ENCODE assay signal across 27 cellular contexts in genomic region chr19:17105548-17105947, GRCh38. TPM values are rescaled to one million over a fixed set of nuclear protein-coding genes. Genes with fewer than 3 reads are reported as not detected.
DNase-seq lines count a peak whose midpoint lies in the region; ATAC-seq, FAIRE-seq and TF ChIP-seq lines count a peak whose summit lies in the region.
"Had no signal": no experiment of that assay in that cellular context is flagged by ENCODE, and none has a peak within 500 bp of the region (broad histone marks: within the 10 kb centered on the region; RNA-seq: fewer than 3 reads in every experiment).

No MANE protein-coding gene starts in this region.

- SMC1A ChIA-PET in GM12878 (lab: Charles Lee; ENCODE audit: uncharacterized antibody, unreplicated experiment), result interaction anchor here (0.8 to 7.3 kb wide), 8 partner anchors 11 to 79 kb away, joined by 3 to 66 read pairs (median 4); no protein-coding TSS in a partner anchor

- peaks cover 62 to 87% of the 10 kb centered on the region in 2 donors for H3K4me1 Mint-ChIP-seq in stimulated activated naive B cell treated with anti-CD40 and anti-IgM and Interleukin-4, amounts not matched to agents 10 μg/mL and 1 μg/mL and 100 μg/mL, for 72 hours

- POLR2A ChIA-PET in GM12878 (lab: Charles Lee), result interaction anchor here (0.5 to 6.8 kb wide), 8 partner anchors 8 to 130 kb away, joined by 3 to 64 read pairs (median 4); partner anchors contain the start of gene OCEL1

- ATAC-seq in GM21737 (IDR thresholded peaks at IDR 0.05; ENCODE audit: unreplicated experiment), result peak; percentile 39
- ATAC-seq in GM12878, result peak; percentile 79
- ATAC-seq in stimulated activated naive B cell treated with anti-CD40 and anti-IgM and Interleukin-4, amounts not matched to agents 10 μg/mL and 1 μg/mL and 100 μg/mL, for 72 hours (replicated peaks), result peak; percentile 24 to 39
- ATAC-seq: SK-N-SH treated with all-trans-retinoic acid at 6 μM for 48 hours had no signal

- CTCF ChIA-PET in GM12878 (lab: Yijun Ruan, JAX), result interaction anchor here (1.3 to 3.6 kb wide), 4 partner anchors 12 to 28 kb away, joined by 3 to 8 read pairs (median 4); no protein-coding TSS in a partner anchor

- peak overlapping the region; percentile 77 for H3K4me2 ChIP-seq in GM12878 (ENCODE audit: control insufficient read depth, insufficient read depth)

- RAD21 ChIA-PET in GM12878 (lab: Charles Lee; ENCODE audit: unreplicated experiment), result interaction anchor here (1.1 to 7.7 kb wide), 4 partner anchors 11 to 26 kb away, joined by 3 to 90 read pairs (median 4); no protein-coding TSS in a partner anchor

- H3K9ac ChIP-seq in GM12878 (ENCODE audit: control insufficient read depth, insufficient read depth, low read length), result no peak overlapping the region

- peaks cover 67 to 73% of the 10 kb centered on the region in 2 donors for H3K36me3 Mint-ChIP-seq in stimulated activated naive B cell treated with anti-CD40 and anti-IgM and Interleukin-4, amounts not matched to agents 10 μg/mL and 1 μg/mL and 100 μg/mL, for 72 hours

- TF ChIP-seq CTCF in GM12864 (IDR thresholded peaks at IDR 0.05; ENCODE audit: low read depth, low read length, missing control alignments) (no peak), GM12878 (IDR thresholded peaks at IDR 0.05 in 2 of 3, conservative IDR thresholded peaks at IDR 0.05 in 1 of 3; ENCODE audit: control insufficient read depth in 2 of 3, extremely low read depth in 1 of 3, insufficient read depth in 1 of 3, low read depth in 3 of 3, low read length in 3 of 3) (no peak), transverse colon (IDR thresholded peaks at IDR 0.05) (no peak)

- H3K27me3 Mint-ChIP-seq in stimulated activated naive B cell treated with anti-CD40 and anti-IgM and Interleukin-4, amounts not matched to agents 10 μg/mL and 1 μg/mL and 100 μg/mL, for 72 hours, result no peaks in the 10 kb centered on the region

- H3K27me3 ChIP-seq in GM12878 (replicated peaks in 1 of 2; ENCODE audit: control insufficient read depth in 2 of 2, insufficient read depth in 2 of 2, low read length in 1 of 2) (no peaks in the 10 kb centered on the region), transverse colon (no peaks in the 10 kb centered on the region)

- H3K79me2 ChIP-seq in GM12878 (ENCODE audit: control insufficient read depth, insufficient read depth, low read length), result peaks cover 87% of the 10 kb centered on the region

- intact Hi-C loops in GM12878 (cut with micrococcal nuclease; ENCODE audit: unreplicated experiment), result loop anchor here (2.0 kb wide), 2 partner anchors 19 to 25 kb away; no protein-coding TSS in a partner anchor
- intact Hi-C loops in transverse colon (cut with DNase I; ENCODE audit: low total_unique reads), result no loop called here

- 2% methylated on average over 3 of the region's 3 CpGs for WGBS in GM12878 (ENCODE audit: insufficient coverage, insufficient replicate concordance, low lambda C conversion rate, missing lambda C conversion rate)
- 76 to 79% methylated on average over 3 of the region's 3 CpGs for WGBS in transverse colon (ENCODE audit: low coverage in 1 of 2), 2 donors

- TF ChIP-seq RAD21 in GM12878 (IDR thresholded peaks at IDR 0.05; ENCODE audit: insufficient read depth, low read depth, low read length), result no peak

- no peak overlapping the region for H2AFZ ChIP-seq in GM12878 (ENCODE audit: control insufficient read depth, low read depth, low read length)

- H3K36me3 ChIP-seq in GM12878 (ENCODE audit: control insufficient read depth in 2 of 2, insufficient read depth in 2 of 2, low read length in 1 of 2) (peaks cover 34 to 37% of the 10 kb centered on the region in 2 experiments), transverse colon (peaks cover 0 to 15% (median 6%) of the 10 kb centered on the region in 4 donors)

- no peaks in the 10 kb centered on the region; the same call in 2 of the 3 replicates for H3K9me3 ChIP-seq in GM12878 (replicated peaks; ENCODE audit: control insufficient read depth, insufficient read depth, low read length)
- no peaks in the 10 kb centered on the region for H3K9me3 ChIP-seq in transverse colon

- FAIRE-seq in GM12878 (lab: Jason Lieb, UNC), result no peak
- FAIRE-seq: frontal cortex, H1, kidney had no signal

- TF ChIP-seq POLR2A in GM12878 (IDR thresholded peaks at IDR 0.05; ENCODE audit: low read depth, low read length) (no peak; the same call in 1 of the 2 replicates), transverse colon (IDR thresholded peaks at IDR 0.05) (no peak)

- H3K4me1 ChIP-seq in GM12878 (ENCODE audit: control insufficient read depth, insufficient read depth, low read length), result peaks cover 73% of the 10 kb centered on the region
- peaks cover 17 to 28% (median 19%) of the 10 kb centered on the region in 4 donors for H3K4me1 ChIP-seq in transverse colon

- 0 out of 2 replicates have a peak, but pooled peaks cover 3% of the 10 kb centered on the region for H4K20me1 ChIP-seq in GM12878 (ENCODE audit: control insufficient read depth, insufficient read depth)

- peak overlapping the region; percentile 27 to 40 for H3K4me3 Mint-ChIP-seq in stimulated activated naive B cell treated with anti-CD40 and anti-IgM and Interleukin-4, amounts not matched to agents 10 μg/mL and 1 μg/mL and 100 μg/mL, for 72 hours

- H3K27ac Mint-ChIP-seq in stimulated activated naive B cell treated with anti-CD40 and anti-IgM and Interleukin-4, amounts not matched to agents 10 μg/mL and 1 μg/mL and 100 μg/mL, for 72 hours, result no peak overlapping the region

- peaks cover 0 to 3% of the 10 kb centered on the region in 2 donors for H3K9me3 Mint-ChIP-seq in stimulated activated naive B cell treated with anti-CD40 and anti-IgM and Interleukin-4, amounts not matched to agents 10 μg/mL and 1 μg/mL and 100 μg/mL, for 72 hours

- no TSS peak for BruUV-seq in GM12878 (replicated peaks; lab: Mats Ljungman, UMichigan)

- peak overlapping the region; percentile 60 for H3K27ac ChIP-seq in GM12878 (ENCODE audit: control insufficient read depth, insufficient read depth)
- peak overlapping the region in 2 of 4 donors; percentile 9 to 18 for H3K27ac ChIP-seq in transverse colon

- DNase-seq in GM12864 (ENCODE audit: low read depth), result peak; percentile 61
- DNase-seq in GM12878 (ENCODE audit: low read depth, low spot score), result peak; percentile 53
- no peak for DNase-seq in stimulated activated naive B cell treated with anti-CD40 and anti-IgM and Interleukin-4, amounts not matched to agents 10 μg/mL and 1 μg/mL and 100 μg/mL, for 72 hours
- DNase-seq in OCI-M1 (lab: John Stamatoyannopoulos, UW), result no peak
- DNase-seq in stimulated activated naive CD4-positive, alpha-beta T cell treated with Interleukin-2 at 50 U/mL for 16 hours (lab: John Stamatoyannopoulos, UW), result no peak
- DNase-seq in transverse colon, result no peak
- DNase-seq in middle frontal gyrus (ENCODE audit: extremely low spot score, low spot score), result no peak
- DNase-seq: activated CD4-positive, CD25-positive, alpha-beta regulatory T cell treated with anti-CD3 and anti-CD28 coated beads, Interleukin-2, amount 50 U/mL, for 72 hours; activated CD8-positive, alpha-beta memory T cell treated with anti-CD3 and anti-CD28 coated beads for 24 hours; activated naive CD4-positive, alpha-beta T cell treated with anti-CD3 and anti-CD28 coated beads, Interleukin-2, amount 50 U/mL, for 16 hours; activated T-cell treated with anti-CD3 and anti-CD28 coated beads, Interleukin-2, amount 50 U/mL, for 48 hours; aorta; central memory CD4-positive, alpha-beta T cell; effector CD4-positive, alpha-beta T cell; KG1; kidney; NCI-H1105; NCI-H2081; NCI-H446 treated with DMSO at 0.1 percent for 48 hours; nucleus accumbens; retina; T-helper 9 cell had no signal

- H3K4me3 ChIP-seq in GM12864 (ENCODE audit: low read depth, low read length), result no peak overlapping the region; the same call in 1 of the 2 replicates
- no peak overlapping the region for H3K4me3 ChIP-seq in GM12878
- H3K4me3 ChIP-seq in transverse colon, result no peak overlapping the region
- H3K4me3 ChIP-seq: lung had no signal

- in situ Hi-C loops in GM12878 (cut with MboI), result no loop called here
- in situ Hi-C loops in transverse colon (cut with MboI; ENCODE audit: low pct_ligation_motif_present in 1 of 4, low pct_unique_long_range_greater_than_20kb in 1 of 4, low sequenced_read_pairs in 3 of 4), result no loop called here

- TF ChIP-seq EP300 in GM12878 (IDR thresholded peaks at IDR 0.05; ENCODE audit: borderline replicate concordance in 1 of 2, control insufficient read depth in 1 of 2, low read depth in 2 of 2, low read length in 2 of 2) (peak; percentile 30 to 76; a peak in 2 of 4 replicates), transverse colon (IDR thresholded peaks at IDR 0.05; ENCODE audit: low read depth) (no peak)

RNA-seq across cellular contexts. Expression of gene MYO9B, which starts 30.0 kb away (rescaled TPM):
- total RNA-seq in GM12878 (2013; cell fraction: nucleolus; rRNA removed), result 555 and 589 TPM in 2 replicates
- total RNA-seq in GM12878 (2014; rRNA removed) (66.4 and 77.3 TPM in 2 replicates), GM12878 (2014; rRNA removed; fragmentation: Illumina TruSeq; extraction: Trizol) (38.1 and 42.6 TPM in 2 replicates), GM12878 (2021) (157 and 165 TPM in 2 replicates), transverse colon (100 to 1,000 TPM; 102 to 246 (median 151) TPM)
- 65.2 TPM for polyA plus RNA-seq in GM12878 (2011; ENCODE audit: low read depth)
- polyA plus RNA-seq in GM12878 (2011; rRNA removed) (26.7 and 48.9 TPM in 2 replicates), GM12878 (2014; fragmentation: Illumina TruSeq; extraction: Trizol) (26.8 and 57.9 TPM in 2 replicates), GM12878 (2014; fragmentation: Nextera tagmentation; extraction: Ambion mirVana) (10 to 100 TPM in 1 of 2 experiments, 1 to 10 TPM in 1; 5.4 to 11.1 TPM), GM12878 (2014; rRNA removed) (87.6 and 105 TPM in 2 replicates), GM12878 (2016; fragmentation: Nextera tagmentation; extraction: Ambion mirVana) (10 to 100 TPM; 25.4 to 32.8 TPM)
- 49.6 and 58.1 TPM in 2 replicates for polyA plus RNA-seq in GM12878 (2011; cell fraction: cytosol; rRNA removed)
- 452 and 507 TPM in 2 replicates for polyA plus RNA-seq in GM12878 (2011; cell fraction: nucleus; rRNA removed)
- polyA plus RNA-seq in GM12878 (2012), result 174 and 191 TPM in 2 replicates
- 93.1 and 119 TPM in 2 replicates for polyA minus RNA-seq in GM12878 (2011; rRNA and poly(A)+ RNA removed)
- 59.6 and 66.5 TPM in 2 replicates for polyA minus RNA-seq in GM12878 (2011; cell fraction: cytosol; rRNA and poly(A)+ RNA removed)
- polyA minus RNA-seq in GM12878 (2011; cell fraction: nucleus; rRNA and poly(A)+ RNA removed), result 106 and 154 TPM in 2 replicates

RNA-seq across cellular contexts. Expression of gene HAUS8, which starts 30.3 kb away (rescaled TPM):
- 14.2 and 16.9 TPM in 2 replicates for total RNA-seq in GM12878 (2013; cell fraction: nucleolus; rRNA removed)
- 15.4 and 22.7 TPM in 2 replicates for total RNA-seq in GM12878 (2014; rRNA removed)
- 22.8 and 24.0 TPM in 2 replicates for total RNA-seq in GM12878 (2014; rRNA removed; fragmentation: Illumina TruSeq; extraction: Trizol)
- 32.0 and 36.8 TPM in 2 replicates for total RNA-seq in GM12878 (2021)
- polyA plus RNA-seq in GM12878 (2011; ENCODE audit: low read depth), result 14.4 TPM
- 21.3 and 24.6 TPM in 2 replicates for polyA plus RNA-seq in GM12878 (2011; rRNA removed)
- polyA plus RNA-seq in GM12878 (2011; cell fraction: cytosol; rRNA removed), result 24.9 and 27.7 TPM in 2 replicates
- 31.7 and 32.0 TPM in 2 replicates for polyA plus RNA-seq in GM12878 (2011; cell fraction: nucleus; rRNA removed)
- 16.4 and 17.9 TPM in 2 replicates for polyA plus RNA-seq in GM12878 (2012)
- 33.1 and 37.2 TPM in 2 replicates for polyA plus RNA-seq in GM12878 (2014; fragmentation: Illumina TruSeq; extraction: Trizol)
- polyA plus RNA-seq in GM12878 (2014; fragmentation: Nextera tagmentation; extraction: Ambion mirVana), result 10 to 100 TPM; 24.2 to 35.7 TPM
- 34.6 and 37.4 TPM in 2 replicates for polyA plus RNA-seq in GM12878 (2014; rRNA removed)
- polyA plus RNA-seq in GM12878 (2016; fragmentation: Nextera tagmentation; extraction: Ambion mirVana), result 10 to 100 TPM; 43.0 to 43.9 TPM
- polyA minus RNA-seq in GM12878 (2011; rRNA and poly(A)+ RNA removed), result 10.3 and 10.8 TPM in 2 replicates
- 3.7 and 8.1 TPM in 2 replicates for polyA minus RNA-seq in GM12878 (2011; cell fraction: cytosol; rRNA and poly(A)+ RNA removed)
- polyA minus RNA-seq in GM12878 (2011; cell fraction: nucleus; rRNA and poly(A)+ RNA removed), result 5.4 and 11.7 TPM in 2 replicates
- total RNA-seq in transverse colon, result 10 to 100 TPM in 2 of 4 donors, 1 to 10 TPM in 2; 4.4 to 13.8 (median 10.3) TPM

Comparison
In these comparisons a context has a peak if more than half of its experiments do, and no peak if none do; other contexts are left out.
1. DNase-seq: peak in GM12864 (single experiment) and GM12878 (single experiment); none in stimulated activated naive B cell treated with anti-CD40 and anti-IgM and Interleukin-4, amounts not matched to agents 10 μg/mL and 1 μg/mL and 100 μg/mL, for 72 hours (single experiment), OCI-M1 (single experiment), stimulated activated naive CD4-positive, alpha-beta T cell treated with Interleukin-2 at 50 U/mL for 16 hours (single experiment), transverse colon (single experiment) and middle frontal gyrus (single experiment).
2. Peak in every context shown above with its lines, with median percentiles within 50 percentile points of each other: ATAC-seq.